Comparison of ENCODE assay signal across 8 cellular contexts in genomic region chr5:150758534-150759333, GRCh38. TPM values are rescaled to one million over a fixed set of nuclear protein-coding genes. Genes with fewer than 3 reads are reported as not detected.
DNase-seq lines count a peak whose midpoint lies in the region; ATAC-seq, FAIRE-seq and TF ChIP-seq lines count a peak whose summit lies in the region.

TSS of gene DCTN4 (minus strand) at chr5:150759017. CDS start at chr5:150758993, 24 bp downstream.

- H3K79me2 ChIP-seq in parathyroid adenoma: peaks cover 25% of the 10 kb centered on the region

- no peaks in the 10 kb centered on the region for H3K9me3 ChIP-seq in cardiac muscle cell (ENCODE audit: low read depth)
- no peaks in the 10 kb centered on the region for H3K9me3 ChIP-seq in parathyroid adenoma (ENCODE audit: control insufficient read depth, low read length)
- no peaks in the 10 kb centered on the region for H3K9me3 ChIP-seq in tibial artery

- peaks cover 12% of the 10 kb centered on the region for H3K4me1 ChIP-seq in cardiac muscle cell (ENCODE audit: low read depth)
- peaks cover 9% of the 10 kb centered on the region for H3K4me1 ChIP-seq in parathyroid adenoma
- H3K4me1 ChIP-seq in tibial artery: peaks cover 0 to 29% (median 15%) of the 10 kb centered on the region in 4 donors

- no peaks in the 10 kb centered on the region for H3K27me3 ChIP-seq in cardiac muscle cell
- no peaks in the 10 kb centered on the region for H3K27me3 ChIP-seq in parathyroid adenoma (ENCODE audit: control insufficient read depth, insufficient read depth, low read length)
- peaks cover 0 to 2% of the 10 kb centered on the region in 2 donors for H3K27me3 ChIP-seq in tibial artery

- peak; percentile 94 for FAIRE-seq in GM12892 (lab: Jason Lieb, UNC)

- ATAC-seq in HG02840 (IDR thresholded peaks at IDR 0.05; ENCODE audit: low FRiP score, unreplicated experiment): peak; percentile 94

- H3K27ac ChIP-seq in adipose tissue (ENCODE audit: low read depth, low read length) (peak within 1 kb of the TSS; percentile 77), cardiac muscle cell (peak within 1 kb of the TSS; percentile 100), parathyroid adenoma (peak within 1 kb of the TSS; percentile 86), tibial artery (peak within 1 kb of the TSS; percentile 86 to 91)

- peak; percentile 89; the same call in 1 of the 2 replicates for TF ChIP-seq POLR2A in GM12892 (IDR thresholded peaks at IDR 0.05; ENCODE audit: low read depth, low read length)

- H2AFZ ChIP-seq in parathyroid adenoma: peak within 1 kb of the TSS; percentile 97

- H3K4me3 ChIP-seq in cardiac muscle cell: peak within 1 kb of the TSS; percentile 89
- peak within 1 kb of the TSS; percentile 99 for H3K4me3 ChIP-seq in parathyroid adenoma (ENCODE audit: low read depth, low read length)
- H3K4me3 ChIP-seq in tibial artery: peak within 1 kb of the TSS; percentile 62

- intact Hi-C loops in tibial artery (cut with DNase I; ENCODE audit: low total_unique reads): loop anchor here (1.0 kb wide), 1 partner anchor 22 kb away; no protein-coding TSS in a partner anchor

- no peak for TF ChIP-seq CTCF in cardiac muscle cell (IDR thresholded peaks at IDR 0.05; ENCODE audit: low read depth, low read length)
- no peak for TF ChIP-seq CTCF in parathyroid adenoma (IDR thresholded peaks at IDR 0.05)
- TF ChIP-seq CTCF in tibial artery (IDR thresholded peaks at IDR 0.05): peak in 1 of 2 experiments; percentile 16

- DNase-seq in GM12892 (ENCODE audit: insufficient read length) (peak; percentile 73), NCI-H1436 (lab: John Stamatoyannopoulos, UW) (peak; percentile 96), SW480 (ENCODE audit: low spot score) (peak; percentile 99), cardiac muscle cell (ENCODE audit: low read depth in 1 of 2, low spot score in 1 of 2) (peak; percentile 98 to 99), tibial artery (peak; percentile 96 to 98)

- peak within 1 kb of the TSS; percentile 67 for H3K4me2 ChIP-seq in parathyroid adenoma (ENCODE audit: low read length)

- H3K36me3 ChIP-seq in cardiac muscle cell (peaks cover 13% of the 10 kb centered on the region), parathyroid adenoma (ENCODE audit: control insufficient read depth, insufficient read depth, low read length) (no peaks in the 10 kb centered on the region), tibial artery (peaks cover 16 to 25% (median 24%) of the 10 kb centered on the region in 3 donors)

- WGBS in adipose tissue, 3 donors: 1 to 2% (median 1%) methylated on average over 47 to 51 of the region's 51 CpGs

- H3K9ac ChIP-seq in parathyroid adenoma: peak within 1 kb of the TSS; percentile 62

RNA-seq across cellular contexts. Expression of gene DCTN4, which starts in this region (rescaled TPM):
- 19.5 TPM for polyA plus RNA-seq in GM12892 (2012; ENCODE audit: missing spikeins)
- polyA plus RNA-seq in adipose tissue (10 to 100 TPM; 22.5 to 24.3 (median 23.1) TPM), cardiac muscle cell (26.7 and 32.2 TPM in 2 replicates)
- 41.1 and 46.2 TPM in 2 replicates for total RNA-seq in cardiac muscle cell

Comparison
In these comparisons a context has a peak if more than half of its experiments do, and no peak if none do; other contexts are left out.
1. Peak in every context shown above with its lines: DNase-seq, ATAC-seq, H3K4me3 ChIP-seq and H3K27ac ChIP-seq.